1 cellular context compared by ENCODE assay signal in genomic region chr14:23610090-23610814, GRCh38.
TF ChIP-seq lines count a peak whose summit lies in the region.

No MANE protein-coding gene starts in this region.

TF ChIP-seq in HepG2, 621 proteins besides CTCF, POLR2A, EP300 and RAD21 (continued from another document and continues in another):
- TF ChIP-seq MIER3 (CRISPR knock-in tag; IDR thresholded peaks at IDR 0.05; ENCODE audit: borderline replicate concordance): peak; percentile 84; the same call in 1 of the 2 replicates
- TF ChIP-seq ZBTB4 (CRISPR knock-in tag; IDR thresholded peaks at IDR 0.05; ENCODE audit: borderline replicate concordance): no peak
- no peak for TF ChIP-seq ZBTB7A (CRISPR knock-in tag; IDR thresholded peaks at IDR 0.05)
- TF ChIP-seq FOXJ3 (CRISPR knock-in tag; IDR thresholded peaks at IDR 0.05; ENCODE audit: borderline replicate concordance): peak; percentile 75
- TF ChIP-seq ZNF354B (CRISPR knock-in tag; IDR thresholded peaks at IDR 0.05): no peak
- TF ChIP-seq ZNF768 (CRISPR knock-in tag; IDR thresholded peaks at IDR 0.05): no peak
- TF ChIP-seq TBL1XR1 (IDR thresholded peaks at IDR 0.05; ENCODE audit: borderline replicate concordance, low read length, partially characterized antibody): peak; percentile 31
- no peak for TF ChIP-seq ZNF530 (CRISPR knock-in tag; IDR thresholded peaks at IDR 0.05; ENCODE audit: low read depth)
- peak; percentile 16; the same call in 1 of the 2 replicates for TF ChIP-seq CREB3 (CRISPR knock-in tag; IDR thresholded peaks at IDR 0.05)
- TF ChIP-seq ZNF33B (CRISPR knock-in tag; IDR thresholded peaks at IDR 0.05): no peak
- TF ChIP-seq SATB2 (CRISPR knock-in tag; IDR thresholded peaks at IDR 0.05): peak; percentile 52; the same call in 1 of the 2 replicates
- peak; percentile 73 for TF ChIP-seq ATF7-NPFF (CRISPR knock-in tag; IDR thresholded peaks at IDR 0.05; ENCODE audit: low read depth)
- TF ChIP-seq MAFK (conservative IDR thresholded peaks at IDR 0.05 in 1 of 2, IDR thresholded peaks at IDR 0.05 in 1 of 2; ENCODE audit: low read length in 2 of 2): no peak; a peak in 1 of 4 replicates
- peak; percentile 30; the same call in 1 of the 2 replicates for TF ChIP-seq ZNF556 (CRISPR knock-in tag; IDR thresholded peaks at IDR 0.05; ENCODE audit: borderline replicate concordance)
- TF ChIP-seq ZBTB37 (CRISPR knock-in tag; IDR thresholded peaks at IDR 0.05): no peak
- peak; percentile 92 for TF ChIP-seq ERF (CRISPR knock-in tag; IDR thresholded peaks at IDR 0.05)
- no peak for TF ChIP-seq ZNF800 (CRISPR knock-in tag; IDR thresholded peaks at IDR 0.05)
- no peak for TF ChIP-seq TRAFD1 (CRISPR knock-in tag; IDR thresholded peaks at IDR 0.05; ENCODE audit: borderline replicate concordance)
- TF ChIP-seq NKX3-1 (CRISPR knock-in tag; IDR thresholded peaks at IDR 0.05): no peak
- TF ChIP-seq E2F1 (CRISPR knock-in tag; IDR thresholded peaks at IDR 0.05): 0 out of 2 replicates have a peak, but pooled peaks have one; percentile 60
- no peak for TF ChIP-seq ZNF670 (CRISPR knock-in tag; IDR thresholded peaks at IDR 0.05; ENCODE audit: borderline replicate concordance)
- TF ChIP-seq ZNF687 (CRISPR knock-in tag; IDR thresholded peaks at IDR 0.05): no peak
- no peak for TF ChIP-seq TAF15 (IDR thresholded peaks at IDR 0.05; ENCODE audit: low read depth, low read length, poor library complexity, severe bottlenecking)
- TF ChIP-seq ARID2 (CRISPR knock-in tag; IDR thresholded peaks at IDR 0.05; ENCODE audit: borderline replicate concordance): no peak
- TF ChIP-seq JUNB (CRISPR knock-in tag; IDR thresholded peaks at IDR 0.05; ENCODE audit: borderline replicate concordance): no peak
- no peak for TF ChIP-seq CHCHD3 (CRISPR knock-in tag; IDR thresholded peaks at IDR 0.05)
- TF ChIP-seq GATA4 (IDR thresholded peaks at IDR 0.05; ENCODE audit: borderline replicate concordance, low read depth): 0 out of 2 replicates have a peak, but pooled peaks have one; percentile 10
- TF ChIP-seq ZNF644 (CRISPR knock-in tag; IDR thresholded peaks at IDR 0.05; ENCODE audit: low read depth): peak; percentile 99
- TF ChIP-seq PAX8 (CRISPR knock-in tag; IDR thresholded peaks at IDR 0.05; ENCODE audit: borderline replicate concordance): no peak
- no peak for TF ChIP-seq DNMT3B (CRISPR knock-in tag; conservative IDR thresholded peaks at IDR 0.05)
- TF ChIP-seq ZBTB20 (CRISPR knock-in tag; IDR thresholded peaks at IDR 0.05; ENCODE audit: borderline replicate concordance, low read depth): no peak
- peak; percentile 75; the same call in 1 of the 2 replicates for TF ChIP-seq HOXA3 (CRISPR knock-in tag; IDR thresholded peaks at IDR 0.05)
- peak; percentile 24; the same call in 1 of the 2 replicates for TF ChIP-seq ZNF577 (CRISPR knock-in tag; IDR thresholded peaks at IDR 0.05; ENCODE audit: borderline replicate concordance, low read depth)
- 0 out of 2 replicates have a peak, but pooled peaks have one; percentile 62 for TF ChIP-seq JUN (CRISPR knock-in tag; IDR thresholded peaks at IDR 0.05)
- no peak for TF ChIP-seq PHF20 (CRISPR knock-in tag; IDR thresholded peaks at IDR 0.05)
- TF ChIP-seq FOXP4 (CRISPR knock-in tag; IDR thresholded peaks at IDR 0.05): peak; percentile 88
- TF ChIP-seq SRSF9 (IDR thresholded peaks at IDR 0.05; ENCODE audit: borderline replicate concordance, insufficient read depth, low read depth, low read length, poor library complexity, severe bottlenecking): no peak
- no peak for TF ChIP-seq ZBTB2 (CRISPR knock-in tag; IDR thresholded peaks at IDR 0.05; ENCODE audit: low read depth)
- TF ChIP-seq ZMAT3 (CRISPR knock-in tag; conservative IDR thresholded peaks at IDR 0.05): peak; percentile 30
- no peak for TF ChIP-seq STAT5B (CRISPR knock-in tag; IDR thresholded peaks at IDR 0.05)
- TF ChIP-seq SP1 (IDR thresholded peaks at IDR 0.05): no peak
- no peak for TF ChIP-seq SP1 (CRISPR knock-in tag; IDR thresholded peaks at IDR 0.05)
- peak; percentile 92 for TF ChIP-seq ZNF317 (CRISPR knock-in tag; IDR thresholded peaks at IDR 0.05)
- TF ChIP-seq KLF6 (CRISPR knock-in tag; IDR thresholded peaks at IDR 0.05): no peak
- TF ChIP-seq NR0B2 (CRISPR knock-in tag; IDR thresholded peaks at IDR 0.05): no peak
